25 cellular contexts compared by ENCODE assay signal in the genomic region with DNA sequence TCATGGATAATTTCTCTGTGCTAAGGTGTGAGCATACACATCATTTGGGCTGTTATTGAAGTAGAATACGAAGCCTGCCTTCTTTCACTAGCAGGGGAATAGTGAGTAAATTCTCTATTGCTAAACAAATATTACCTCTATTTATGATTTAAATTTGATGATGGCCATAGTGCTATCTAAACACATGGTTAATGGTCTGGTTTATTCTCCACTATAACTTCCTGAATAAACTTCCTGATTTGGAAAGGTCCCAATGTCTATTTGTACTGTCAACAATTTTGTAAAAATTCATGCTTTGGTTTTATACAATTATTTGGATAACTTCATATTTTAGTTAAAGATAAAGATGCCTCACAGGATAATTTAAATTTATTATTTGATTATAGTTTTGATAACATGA.
"Had no signal": no experiment of that assay in that cellular context is flagged by ENCODE, and none has a peak within 500 bp of the region (broad histone marks: within the 10 kb centered on the region; RNA-seq: fewer than 3 reads in every experiment).

No MANE protein-coding gene starts in this region.

- H3K36me3 ChIP-seq: prostate gland, thyroid gland had no signal

- H3K9me3 ChIP-seq: gastroesophageal sphincter, prostate gland, right atrium auricular region, stomach, thyroid gland, vagina had no signal

- ATAC-seq: esophagus mucosa; gastroesophageal sphincter; heart right ventricle; sciatic nerve; stimulated activated effector memory CD8-positive, alpha-beta T cell treated with anti-CD3 and anti-CD28 coated beads, Interleukin-12 subunit alpha, Interleukin-12 subunit beta, amount 100 ng/mL, for 72 hours had no signal

- H3K27ac ChIP-seq: dorsolateral prefrontal cortex, epithelial cell of prostate, gastroesophageal sphincter, heart right ventricle, prostate gland, right atrium auricular region, stomach, thyroid gland, vagina had no signal

- H3K4me3 ChIP-seq: dorsolateral prefrontal cortex, gastroesophageal sphincter, heart right ventricle, lung, prostate gland, right atrium auricular region, stomach, thyroid gland, vagina had no signal

- DNase-seq: dorsolateral prefrontal cortex; effector CD4-positive, alpha-beta T cell; foreskin fibroblast; heart right ventricle; hypothalamus; immature natural killer cell; islet precursor cell; kidney glomerular epithelial cell; naive B cell; nucleus accumbens; stimulated activated CD4-positive, alpha-beta T cell treated with anti-CD3 and anti-CD28 coated beads, Interleukin-2, amount 100 ng/mL, for 24 hours; stimulated activated CD4-positive, alpha-beta T cell treated with anti-CD3 and anti-CD28 coated beads, Interleukin-4, amount 100 ng/mL, for 24 hours; stimulated activated naive CD4-positive, alpha-beta T cell treated with Interleukin-2 at 50 U/mL for 16 hours; stomach; thyroid gland; trophoblast cell had no signal

- H3K4me1 ChIP-seq: gastroesophageal sphincter, prostate gland, stomach, vagina had no signal

- H3K27me3 ChIP-seq: dorsolateral prefrontal cortex, gastroesophageal sphincter, heart right ventricle, right atrium auricular region, stomach, thyroid gland, vagina had no signal
